ENCODE assay signal across 29 cellular contexts in the genomic region with DNA sequence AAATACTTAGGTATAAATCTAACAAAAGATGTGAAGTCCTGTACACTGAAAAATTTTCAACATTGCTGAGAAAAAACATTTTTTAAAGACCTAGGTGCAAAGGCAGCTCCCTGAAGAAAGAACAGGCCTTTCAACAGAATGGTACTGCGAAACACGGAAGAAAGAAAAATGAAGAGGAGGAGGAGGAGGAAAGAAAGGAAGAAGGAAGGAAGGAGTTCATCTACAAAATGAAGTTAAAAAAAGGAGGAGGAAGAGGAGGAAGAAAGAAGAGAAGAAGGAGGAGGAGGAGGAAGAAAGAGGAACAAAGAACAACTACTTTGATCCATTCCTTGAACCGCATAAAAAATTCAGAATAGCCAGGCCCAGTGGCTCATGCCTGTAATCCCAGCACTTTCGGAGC. TPM values are rescaled to one million over a fixed set of nuclear protein-coding genes. Genes with fewer than 3 reads are reported as not detected.
"Had no signal": no experiment of that assay in that cellular context is flagged by ENCODE, and none has a peak within 500 bp of the region (broad histone marks: within the 10 kb centered on the region; RNA-seq: fewer than 3 reads in every experiment).

No MANE protein-coding gene starts in this region.

- H2AFZ ChIP-seq: hepatocyte had no signal

- ATAC-seq: activated CD8-positive, alpha-beta memory T cell treated with anti-CD3 and anti-CD28 coated beads, Interleukin-2, amount 10 ng/mL, durations not matched to agents 7 days and 5 days; activated CD8-positive, alpha-beta T cell treated with anti-CD3 and anti-CD28 coated beads for 36 hours; activated T-helper 17 cell treated with anti-CD3 and anti-CD28 coated beads, Interleukin-2, amount 50 U/mL, for 72 hours; esophagus mucosa; natural killer cell treated with Interleukin-12 subunit alpha and Interleukin-12 subunit beta and Interleukin-15 and Interleukin-18, amount 100 ng/mL, for 72 hours; pancreas; right cardiac atrium; stimulated activated naive CD8-positive, alpha-beta T cell treated with anti-CD3 and anti-CD28 coated beads, Interleukin-15, Interleukin-2, amounts not matched to agents 100 U/mL and 50 U/mL, for 24 hours had no signal

- H3K27ac Mint-ChIP-seq: activated CD4-positive, alpha-beta T cell treated with anti-CD3 and anti-CD28 coated beads, Interleukin-2, amount 10 ng/mL, durations not matched to agents 7 days and 5 days; activated CD8-positive, alpha-beta memory T cell treated with anti-CD3 and anti-CD28 coated beads, Interleukin-2, amount 10 ng/mL, durations not matched to agents 7 days and 5 days; activated CD8-positive, alpha-beta T cell treated with anti-CD3 and anti-CD28 coated beads for 36 hours; activated T-helper 17 cell treated with anti-CD3 and anti-CD28 coated beads, Interleukin-2, amount 50 U/mL, for 72 hours; T-helper 2 cell treated with Interferon-gamma antibody and Interleukin-4, amounts not matched to agents 5 μg/mL and 100 μg/mL, for 36 hours had no signal

- H3K4me1 Mint-ChIP-seq: activated CD4-positive, alpha-beta T cell treated with anti-CD3 and anti-CD28 coated beads, Interleukin-2, amount 10 ng/mL, durations not matched to agents 7 days and 5 days; activated T-helper 17 cell treated with anti-CD3 and anti-CD28 coated beads, Interleukin-2, amount 50 U/mL, for 72 hours had no signal

- H3K27ac ChIP-seq: adrenal gland, ascending aorta, brain microvascular endothelial cell, hepatocyte, left ventricle myocardium inferior, pancreas, upper lobe of left lung, WERI-Rb-1 had no signal

- H3K4me2 ChIP-seq: hepatocyte had no signal

- H3K4me3 Mint-ChIP-seq: activated CD4-positive, alpha-beta T cell treated with anti-CD3 and anti-CD28 coated beads, Interleukin-2, amount 10 ng/mL, durations not matched to agents 7 days and 5 days; activated CD8-positive, alpha-beta memory T cell treated with anti-CD3 and anti-CD28 coated beads, Interleukin-2, amount 10 ng/mL, durations not matched to agents 7 days and 5 days; activated CD8-positive, alpha-beta T cell treated with anti-CD3 and anti-CD28 coated beads for 36 hours; activated T-helper 17 cell treated with anti-CD3 and anti-CD28 coated beads, Interleukin-2, amount 50 U/mL, for 72 hours; natural killer cell treated with Interleukin-12 subunit alpha and Interleukin-12 subunit beta and Interleukin-15 and Interleukin-18, amount 100 ng/mL, for 72 hours; T-helper 2 cell treated with Interferon-gamma antibody and Interleukin-4, amounts not matched to agents 5 μg/mL and 100 μg/mL, for 36 hours had no signal

- H3K36me3 Mint-ChIP-seq: natural killer cell treated with Interleukin-12 subunit alpha and Interleukin-12 subunit beta and Interleukin-15 and Interleukin-18, amount 100 ng/mL, for 72 hours had no signal

- H3K27me3 ChIP-seq: adrenal gland, ascending aorta, brain microvascular endothelial cell, hepatocyte, pancreas, upper lobe of left lung had no signal

- H3K9me3 ChIP-seq: adrenal gland, ascending aorta, left ventricle myocardium inferior, pancreas, upper lobe of left lung had no signal

- H3K27me3 Mint-ChIP-seq: activated CD4-positive, alpha-beta T cell treated with anti-CD3 and anti-CD28 coated beads, Interleukin-2, amount 10 ng/mL, durations not matched to agents 7 days and 5 days; activated CD8-positive, alpha-beta memory T cell treated with anti-CD3 and anti-CD28 coated beads, Interleukin-2, amount 10 ng/mL, durations not matched to agents 7 days and 5 days; activated CD8-positive, alpha-beta T cell treated with anti-CD3 and anti-CD28 coated beads for 36 hours; activated T-helper 17 cell treated with anti-CD3 and anti-CD28 coated beads, Interleukin-2, amount 50 U/mL, for 72 hours; natural killer cell treated with Interleukin-12 subunit alpha and Interleukin-12 subunit beta and Interleukin-15 and Interleukin-18, amount 100 ng/mL, for 72 hours had no signal

- H3K36me3 ChIP-seq: adrenal gland had no signal

- H3K4me3 ChIP-seq: adrenal gland, ascending aorta, hepatocyte, left ventricle myocardium inferior, pancreas, upper lobe of left lung had no signal

- H3K9me3 Mint-ChIP-seq: activated CD4-positive, alpha-beta T cell treated with anti-CD3 and anti-CD28 coated beads, Interleukin-2, amount 10 ng/mL, durations not matched to agents 7 days and 5 days; activated CD8-positive, alpha-beta T cell treated with anti-CD3 and anti-CD28 coated beads for 36 hours; activated T-helper 17 cell treated with anti-CD3 and anti-CD28 coated beads, Interleukin-2, amount 50 U/mL, for 72 hours; natural killer cell treated with Interleukin-12 subunit alpha and Interleukin-12 subunit beta and Interleukin-15 and Interleukin-18, amount 100 ng/mL, for 72 hours; T-helper 2 cell treated with Interferon-gamma antibody and Interleukin-4, amounts not matched to agents 5 μg/mL and 100 μg/mL, for 36 hours had no signal

- H3K4me1 ChIP-seq: ascending aorta had no signal

- DNase-seq: activated CD4-positive, alpha-beta T cell treated with anti-CD3 and anti-CD28 coated beads, Interleukin-2, amount 10 ng/mL, durations not matched to agents 7 days and 5 days; activated CD4-positive, CD25-positive, alpha-beta regulatory T cell treated with anti-CD3 and anti-CD28 coated beads, Interleukin-2, amount 50 U/mL, for 72 hours; activated CD8-positive, alpha-beta memory T cell treated with anti-CD3 and anti-CD28 coated beads, Interleukin-2, amount 10 ng/mL, durations not matched to agents 7 days and 5 days; activated CD8-positive, alpha-beta T cell treated with anti-CD3 and anti-CD28 coated beads for 36 hours; activated T-cell treated with anti-CD3 and anti-CD28 coated beads for 4 hours; adrenal gland; brain microvascular endothelial cell; caudate nucleus; dermis blood vessel endothelial cell; effector memory CD4-positive, alpha-beta T cell; foreskin melanocyte; glutamatergic neuron; left ventricle myocardium inferior; pancreas; right cardiac atrium; stimulated activated CD4-positive, alpha-beta T cell treated with anti-CD3 and anti-CD28 coated beads, Interleukin-4, amount 100 ng/mL, for 4 hours; stimulated activated naive CD8-positive, alpha-beta T cell treated with anti-CD3 and anti-CD28 coated beads, Interleukin-15, Interleukin-2, amounts not matched to agents 100 U/mL and 50 U/mL, for 24 hours; upper lobe of left lung; WERI-Rb-1 had no signal

RNA-seq across cellular contexts. Expression of gene TSSK2, which starts 38.4 kb away (rescaled TPM):
- total RNA-seq: activated CD4-positive, alpha-beta T cell treated with anti-CD3 and anti-CD28 coated beads, Interleukin-2, amount 10 ng/mL, durations not matched to agents 7 days and 5 days; activated CD8-positive, alpha-beta memory T cell treated with anti-CD3 and anti-CD28 coated beads, Interleukin-2, amount 10 ng/mL, durations not matched to agents 7 days and 5 days; activated CD8-positive, alpha-beta T cell treated with anti-CD3 and anti-CD28 coated beads for 36 hours; activated T-helper 17 cell treated with anti-CD3 and anti-CD28 coated beads, Interleukin-2, amount 50 U/mL, for 72 hours; adrenal gland; ascending aorta; dermis blood vessel endothelial cell; endothelial cell of umbilical vein; esophagus mucosa; hepatocyte; left ventricle myocardium inferior; lung microvascular endothelial cell; pulmonary artery endothelial cell; right cardiac atrium; subcutaneous adipose tissue; upper lobe of left lung had no signal

RNA-seq across cellular contexts. Expression of gene GSC2, which starts 57.4 kb away (rescaled TPM):
- total RNA-seq: activated CD4-positive, alpha-beta T cell treated with anti-CD3 and anti-CD28 coated beads, Interleukin-2, amount 10 ng/mL, durations not matched to agents 7 days and 5 days; activated CD8-positive, alpha-beta memory T cell treated with anti-CD3 and anti-CD28 coated beads, Interleukin-2, amount 10 ng/mL, durations not matched to agents 7 days and 5 days; activated CD8-positive, alpha-beta T cell treated with anti-CD3 and anti-CD28 coated beads for 36 hours; activated T-helper 17 cell treated with anti-CD3 and anti-CD28 coated beads, Interleukin-2, amount 50 U/mL, for 72 hours; adrenal gland; ascending aorta; dermis blood vessel endothelial cell; endothelial cell of umbilical vein; esophagus mucosa; hepatocyte; left ventricle myocardium inferior; lung microvascular endothelial cell; natural killer cell treated with Interleukin-12 subunit alpha and Interleukin-12 subunit beta and Interleukin-15 and Interleukin-18, amount 100 ng/mL, for 72 hours; pancreas; right cardiac atrium; subcutaneous adipose tissue; upper lobe of left lung had no signal
